In genomic region chr1:111202707-111203623, GRCh38 we compare ENCODE assay signal across 8 cellular contexts. TPM values are rescaled to one million over a fixed set of nuclear protein-coding genes. Genes with fewer than 3 reads are reported as not detected.
DNase-seq lines count a peak whose midpoint lies in the region; ATAC-seq, FAIRE-seq and TF ChIP-seq lines count a peak whose summit lies in the region.

No MANE protein-coding gene starts in this region.

- H3K4me2 ChIP-seq in osteoblast (ENCODE audit: insufficient read depth, low read length), result peak overlapping the region; percentile 81

- peaks cover 2% of the 10 kb centered on the region for H3K36me3 Mint-ChIP-seq in IgD-negative memory B cell
- peaks cover 32% of the 10 kb centered on the region for H3K36me3 Mint-ChIP-seq in central memory CD8-positive, alpha-beta T cell (ENCODE audit: insufficient read depth)

- H3K4me1 Mint-ChIP-seq in IgD-negative memory B cell, result peaks cover 56 to 73% (median 67%) of the 10 kb centered on the region in 3 donors
- H3K4me1 Mint-ChIP-seq in central memory CD8-positive, alpha-beta T cell, result peaks cover 57% of the 10 kb centered on the region

- no peak for TF ChIP-seq CTCF in osteoblast (IDR thresholded peaks at IDR 0.05; ENCODE audit: extremely low read depth, low read depth, low read length)

- no peaks in the 10 kb centered on the region for H3K4me1 ChIP-seq in osteoblast (ENCODE audit: insufficient read depth, low read length)

- no peaks in the 10 kb centered on the region for H4K20me1 ChIP-seq in osteoblast (ENCODE audit: insufficient read depth, low read length)

- peak overlapping the region; percentile 90 to 97 (median 95) for H3K27ac Mint-ChIP-seq in IgD-negative memory B cell
- peak overlapping the region; percentile 76 for H3K27ac Mint-ChIP-seq in central memory CD8-positive, alpha-beta T cell (ENCODE audit: low read depth)

- no peaks in the 10 kb centered on the region for H3K79me2 ChIP-seq in osteoblast (ENCODE audit: insufficient read depth, low read length)

- no peak for DNase-seq in central memory CD8-positive, alpha-beta T cell (ENCODE audit: low spot score in 2 of 2)
- DNase-seq in osteoblast (ENCODE audit: insufficient read length, low spot score, missing footprints), result peak; percentile 69
- DNase-seq in AG08395 (ENCODE audit: low spot score), result no peak
- no peak for DNase-seq in urothelium cell line (ENCODE audit: low spot score)

- peaks cover 1% of the 10 kb centered on the region for H3K27me3 Mint-ChIP-seq in IgD-negative memory B cell
- H3K27me3 Mint-ChIP-seq in central memory CD8-positive, alpha-beta T cell, result no peaks in the 10 kb centered on the region

- H2AFZ ChIP-seq in osteoblast (ENCODE audit: low read length), result peak overlapping the region; percentile 2

- peak overlapping the region; percentile 66; the same call in 1 of the 2 replicates for H3K4me3 ChIP-seq in GM08714 (ENCODE audit: low read length)
- peak overlapping the region; percentile 75 for H3K4me3 ChIP-seq in osteoblast (ENCODE audit: insufficient read depth, low read length)

- FAIRE-seq in urothelium cell line (lab: Jason Lieb, UNC), result no peak

- H3K9me3 ChIP-seq in osteoblast (ENCODE audit: low read depth, low read length), result no peaks in the 10 kb centered on the region

- no peak overlapping the region for H3K27ac ChIP-seq in osteoblast (ENCODE audit: low read depth, low read length)

- no peaks in the 10 kb centered on the region for H3K36me3 ChIP-seq in osteoblast (ENCODE audit: insufficient read depth, low read length)

- H3K9me3 Mint-ChIP-seq in IgD-negative memory B cell, result peaks cover 0 to 4% (median 0%) of the 10 kb centered on the region in 3 donors
- H3K9me3 Mint-ChIP-seq in central memory CD8-positive, alpha-beta T cell, result no peaks in the 10 kb centered on the region

- peak overlapping the region; percentile 85 to 95 (median 92) for H3K4me3 Mint-ChIP-seq in IgD-negative memory B cell
- peak overlapping the region; percentile 99 for H3K4me3 Mint-ChIP-seq in central memory CD8-positive, alpha-beta T cell

- H3K27me3 ChIP-seq in osteoblast (ENCODE audit: insufficient read depth, low read length), result peaks cover 4% of the 10 kb centered on the region

- ATAC-seq in central memory CD8-positive, alpha-beta T cell (replicated peaks; ENCODE audit: extremely low read depth, poor library complexity, severe bottlenecking), result no peak
- no peak for ATAC-seq in HG03139 (IDR thresholded peaks at IDR 0.05; ENCODE audit: unreplicated experiment)
- ATAC-seq in HG02759 (IDR thresholded peaks at IDR 0.05; ENCODE audit: unreplicated experiment), result no peak

RNA-seq across cellular contexts. Expression of gene DENND2D, which starts 2.5 kb away (rescaled TPM):
- polyA plus RNA-seq in IgD-negative memory B cell, result 107 TPM
- 4.7 and 5.0 TPM in 2 replicates for total RNA-seq in osteoblast

RNA-seq across cellular contexts. Expression of gene CHI3L2, which starts 24.5 kb away (rescaled TPM):
- polyA plus RNA-seq in IgD-negative memory B cell, result 14.4 TPM
- total RNA-seq in osteoblast, result 2.4 and 2.9 TPM in 2 replicates
